27 cellular contexts compared by ENCODE assay signal in the genomic region with DNA sequence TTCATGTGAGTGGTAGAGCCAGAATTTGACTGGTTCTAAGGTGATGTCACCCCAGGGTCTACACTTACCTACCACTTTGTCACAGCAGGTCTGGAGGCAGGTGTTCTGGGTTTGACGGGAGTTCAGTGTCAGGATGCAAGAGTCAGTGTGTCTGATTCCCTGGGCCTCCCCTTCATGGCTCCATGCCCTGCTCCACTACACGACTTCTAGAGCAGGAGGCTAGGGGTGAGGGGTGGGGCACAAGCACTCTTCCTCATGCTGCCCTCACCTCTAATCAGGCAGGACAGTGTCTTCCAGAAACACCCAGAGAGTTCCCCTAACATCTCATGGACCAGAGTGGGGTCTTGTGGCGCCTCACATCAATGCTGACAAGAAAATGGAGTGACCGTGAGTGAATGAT.
"Had no signal": no experiment of that assay in that cellular context is flagged by ENCODE, and none has a peak within 500 bp of the region (broad histone marks: within the 10 kb centered on the region; RNA-seq: fewer than 3 reads in every experiment).

No MANE protein-coding gene starts in this region.

- H3K36me3 Mint-ChIP-seq: activated CD4-positive, alpha-beta memory T cell treated with anti-CD3 and anti-CD28 coated beads for 36 hours; activated naive CD4-positive, alpha-beta T cell treated with anti-CD3 and anti-CD28 coated beads, Interleukin-2, amount 10 ng/mL, durations not matched to agents 7 days and 5 days; activated naive CD4-positive, alpha-beta T cell treated with anti-CD3 and anti-CD28 coated beads, Interleukin-2, amount 50 U/mL, for 72 hours; activated naive CD8-positive, alpha-beta T cell treated with anti-CD3 and anti-CD28 coated beads, Interleukin-2, amount 10 ng/mL, durations not matched to agents 7 days and 5 days; brain had no signal

- H3K9me3 ChIP-seq: ascending aorta, breast epithelium, colonic mucosa, esophagus squamous epithelium had no signal

- ATAC-seq: activated CD4-positive, alpha-beta T cell treated with anti-CD3 and anti-CD28 coated beads for 36 hours; activated CD8-positive, alpha-beta T cell treated with anti-CD3 and anti-CD28 coated beads, Interleukin-2, amount 10 ng/mL, durations not matched to agents 7 days and 5 days; activated naive CD4-positive, alpha-beta T cell treated with anti-CD3 and anti-CD28 coated beads, Interleukin-2, amount 50 U/mL, for 72 hours; activated T-cell treated with anti-CD3 and anti-CD28 coated beads, Interleukin-2, amount 50 U/mL, for 4 hours; activated T-helper 17 cell treated with anti-CD3 and anti-CD28 coated beads, Interleukin-2, amount 50 U/mL, for 72 hours; gastroesophageal sphincter; T-helper 17 cell had no signal

- H3K27ac Mint-ChIP-seq: activated CD4-positive, alpha-beta memory T cell treated with anti-CD3 and anti-CD28 coated beads for 36 hours; activated CD4-positive, alpha-beta T cell treated with anti-CD3 and anti-CD28 coated beads for 36 hours; activated CD4-positive, alpha-beta T cell treated with anti-CD3 and anti-CD28 coated beads, Interleukin-2, amount 10 ng/mL, durations not matched to agents 24 days and 14 days; activated CD8-positive, alpha-beta T cell treated with anti-CD3 and anti-CD28 coated beads, Interleukin-2, amount 10 ng/mL, durations not matched to agents 7 days and 5 days; activated naive CD4-positive, alpha-beta T cell treated with anti-CD3 and anti-CD28 coated beads, Interleukin-2, amount 10 ng/mL, durations not matched to agents 7 days and 5 days; activated naive CD4-positive, alpha-beta T cell treated with anti-CD3 and anti-CD28 coated beads, Interleukin-2, amount 50 U/mL, for 72 hours; activated naive CD8-positive, alpha-beta T cell treated with anti-CD3 and anti-CD28 coated beads, Interleukin-2, amount 10 ng/mL, durations not matched to agents 7 days and 5 days; activated T-helper 17 cell treated with anti-CD3 and anti-CD28 coated beads, Interleukin-2, amount 50 U/mL, for 72 hours; T-helper 17 cell had no signal

- H3K4me3 ChIP-seq: ascending aorta, breast epithelium, cardiac muscle cell, colonic mucosa, esophagus squamous epithelium, gastroesophageal sphincter had no signal

- H3K4me1 Mint-ChIP-seq: activated CD4-positive, alpha-beta T cell treated with anti-CD3 and anti-CD28 coated beads for 36 hours; activated CD4-positive, alpha-beta T cell treated with anti-CD3 and anti-CD28 coated beads, Interleukin-2, amount 10 ng/mL, durations not matched to agents 24 days and 14 days; activated naive CD4-positive, alpha-beta T cell treated with anti-CD3 and anti-CD28 coated beads, Interleukin-2, amount 10 ng/mL, durations not matched to agents 7 days and 5 days; activated naive CD8-positive, alpha-beta T cell treated with anti-CD3 and anti-CD28 coated beads, Interleukin-2, amount 10 ng/mL, durations not matched to agents 7 days and 5 days; activated T-helper 17 cell treated with anti-CD3 and anti-CD28 coated beads, Interleukin-2, amount 50 U/mL, for 72 hours; brain; T-helper 17 cell had no signal

- H3K27me3 ChIP-seq: ascending aorta, breast epithelium, cardiac muscle cell, colonic mucosa, esophagus squamous epithelium, gastroesophageal sphincter had no signal

- H3K27ac ChIP-seq: ascending aorta, breast epithelium, cardiac muscle cell, colonic mucosa, epithelial cell of prostate, esophagus squamous epithelium, gastroesophageal sphincter had no signal

- H3K27me3 Mint-ChIP-seq: activated naive CD8-positive, alpha-beta T cell treated with anti-CD3 and anti-CD28 coated beads, Interleukin-2, amount 10 ng/mL, durations not matched to agents 7 days and 5 days had no signal

- H3K9me3 Mint-ChIP-seq: activated CD4-positive, alpha-beta memory T cell treated with anti-CD3 and anti-CD28 coated beads for 36 hours; activated T-cell treated with anti-CD3 and anti-CD28 coated beads, Interleukin-2, amount 50 U/mL, for 4 hours; activated T-helper 17 cell treated with anti-CD3 and anti-CD28 coated beads, Interleukin-2, amount 50 U/mL, for 72 hours had no signal

- DNase-seq: activated CD4-positive, alpha-beta memory T cell treated with anti-CD3 and anti-CD28 coated beads for 36 hours; activated CD4-positive, alpha-beta T cell treated with anti-CD3 and anti-CD28 coated beads for 36 hours; activated CD4-positive, alpha-beta T cell treated with anti-CD3 and anti-CD28 coated beads, Interleukin-2, amount 10 ng/mL, durations not matched to agents 24 days and 14 days; activated CD4-positive, CD25-positive, alpha-beta regulatory T cell; activated CD4-positive, CD25-positive, alpha-beta regulatory T cell treated with anti-CD3 and anti-CD28 coated beads, Interleukin-2, amount 50 U/mL, for 72 hours; activated CD8-positive, alpha-beta T cell treated with anti-CD3 and anti-CD28 coated beads, Interleukin-2, amount 10 ng/mL, durations not matched to agents 7 days and 5 days; activated gamma-delta T cell; activated naive CD4-positive, alpha-beta T cell; activated naive CD4-positive, alpha-beta T cell treated with anti-CD3 and anti-CD28 coated beads, Interleukin-2, amount 10 ng/mL, durations not matched to agents 7 days and 5 days; activated naive CD8-positive, alpha-beta T cell treated with anti-CD3 and anti-CD28 coated beads, Interleukin-2, amount 10 ng/mL, durations not matched to agents 7 days and 5 days; activated T-cell treated with anti-CD3 and anti-CD28 coated beads, Interleukin-2, amount 50 U/mL, for 4 hours; central memory CD4-positive, alpha-beta T cell; cerebellar nuclear complex; colonic mucosa; effector CD8-positive, alpha-beta T cell; esophagus squamous epithelium; foreskin melanocyte; T-helper 1 cell; T-helper 17 cell had no signal

- H3K4me1 ChIP-seq: ascending aorta, breast epithelium, colonic mucosa had no signal

- H3K36me3 ChIP-seq: ascending aorta, breast epithelium, cardiac muscle cell, colonic mucosa, esophagus squamous epithelium, gastroesophageal sphincter had no signal

- H3K4me3 Mint-ChIP-seq: activated CD4-positive, alpha-beta memory T cell treated with anti-CD3 and anti-CD28 coated beads for 36 hours; activated CD4-positive, alpha-beta T cell treated with anti-CD3 and anti-CD28 coated beads for 36 hours; activated CD4-positive, alpha-beta T cell treated with anti-CD3 and anti-CD28 coated beads, Interleukin-2, amount 10 ng/mL, durations not matched to agents 24 days and 14 days; activated CD8-positive, alpha-beta T cell treated with anti-CD3 and anti-CD28 coated beads, Interleukin-2, amount 10 ng/mL, durations not matched to agents 7 days and 5 days; activated naive CD4-positive, alpha-beta T cell treated with anti-CD3 and anti-CD28 coated beads, Interleukin-2, amount 10 ng/mL, durations not matched to agents 7 days and 5 days; activated naive CD8-positive, alpha-beta T cell treated with anti-CD3 and anti-CD28 coated beads, Interleukin-2, amount 10 ng/mL, durations not matched to agents 7 days and 5 days; activated T-cell treated with anti-CD3 and anti-CD28 coated beads, Interleukin-2, amount 50 U/mL, for 4 hours; activated T-helper 17 cell treated with anti-CD3 and anti-CD28 coated beads, Interleukin-2, amount 50 U/mL, for 72 hours; brain; T-helper 17 cell had no signal
